In genomic region chr22:49295851-49296560, GRCh38 we compare ENCODE assay signal across 21 cellular contexts.
DNase-seq lines count a peak whose midpoint lies in the region; TF ChIP-seq lines count a peak whose summit lies in the region.
"Had no signal": no experiment of that assay in that cellular context is flagged by ENCODE, and none has a peak within 500 bp of the region (broad histone marks: within the 10 kb centered on the region; RNA-seq: fewer than 3 reads in every experiment).

No MANE protein-coding gene starts in this region.

- no peaks in the 10 kb centered on the region for H4K20me1 ChIP-seq in H9 (ENCODE audit: control insufficient read depth, insufficient read depth, insufficient read length)

- no peak overlapping the region for H2BK15ac ChIP-seq in H9 (ENCODE audit: low read depth, low read length)

- no peak overlapping the region for H2BK12ac ChIP-seq in H9 (ENCODE audit: insufficient read length, low read depth, low read length)

- H3K27me3 Mint-ChIP-seq in H9 (ENCODE audit: low read depth) = peaks cover 27% of the 10 kb centered on the region
- peaks cover 3% of the 10 kb centered on the region for H3K27me3 Mint-ChIP-seq in chondrocyte (ENCODE audit: low read depth)
- peaks cover 13% of the 10 kb centered on the region for H3K27me3 Mint-ChIP-seq in progenitor cell of endocrine pancreas
- H3K27me3 Mint-ChIP-seq: B cell had no signal

- H3K9me3 Mint-ChIP-seq in H9 = peaks cover 0 to 10% of the 10 kb centered on the region in 2 experiments; a peak in 4 of 5 replicates
- peaks cover 20% of the 10 kb centered on the region for H3K9me3 Mint-ChIP-seq in chondrocyte (ENCODE audit: low read depth)
- H3K9me3 Mint-ChIP-seq in progenitor cell of endocrine pancreas (ENCODE audit: low read depth) = peaks cover 5% of the 10 kb centered on the region
- H3K9me3 Mint-ChIP-seq: activated T-helper 1 cell treated with anti-CD3 and anti-CD28 coated beads, Interleukin-12 subunit alpha, Interleukin-12 subunit beta, Interleukin-2, Interleukin-4 antibody, amounts not matched to agents 30 ng/mL and 10 ng/mL and 1 ng/mL, durations not matched to agents 14 hours and 24 hours and 36 hours had no signal

- no peak overlapping the region; the same call in 1 of the 2 replicates for H3K14ac ChIP-seq in H9 (ENCODE audit: insufficient read depth, low read length)

- no peak overlapping the region for H4K8ac ChIP-seq in H9 (replicated peaks; ENCODE audit: insufficient read length, low read depth, low read length)

- H3K4me1 Mint-ChIP-seq in H9 (peaks cover 6 to 9% of the 10 kb centered on the region in 2 experiments), chondrocyte (ENCODE audit: low read depth) (no peaks in the 10 kb centered on the region), progenitor cell of endocrine pancreas (ENCODE audit: low read depth) (no peaks in the 10 kb centered on the region)
- H3K4me1 Mint-ChIP-seq: activated naive CD4-positive, alpha-beta T cell treated with anti-CD3 and anti-CD28 coated beads, Interleukin-2, amount 50 U/mL, for 24 hours; B cell had no signal

- H3K9me3 ChIP-seq in H9 (ENCODE audit: control insufficient read depth, low read depth, low read length) = no peaks in the 10 kb centered on the region
- H3K9me3 ChIP-seq in effector memory CD4-positive, alpha-beta T cell (ENCODE audit: control insufficient read depth, low read length) = no peaks in the 10 kb centered on the region
- H3K9me3 ChIP-seq: A549 had no signal

- H3K4me3 ChIP-seq in effector memory CD4-positive, alpha-beta T cell (ENCODE audit: insufficient read depth, low read depth, low read length, poor library complexity, severe bottlenecking) = no peak overlapping the region
- H3K4me3 ChIP-seq: A549 had no signal

- no peak overlapping the region for H2BK20ac ChIP-seq in H9 (ENCODE audit: low read depth, low read length, poor library complexity, severe bottlenecking)

- H4K5ac ChIP-seq in H9 (ENCODE audit: insufficient read length, low read depth, low read length) = no peak overlapping the region

- no peaks in the 10 kb centered on the region for H3K27me3 ChIP-seq in H9 (ENCODE audit: insufficient read depth, low read length)
- H3K27me3 ChIP-seq in effector memory CD4-positive, alpha-beta T cell (replicated peaks; ENCODE audit: control insufficient read depth, insufficient read depth, low read length, poor library complexity, severe bottlenecking) = no peaks in the 10 kb centered on the region

- H3K4me3 Mint-ChIP-seq in H9 (no peak overlapping the region), chondrocyte (ENCODE audit: unreplicated experiment) (no peak overlapping the region), progenitor cell of endocrine pancreas (ENCODE audit: low read depth) (no peak overlapping the region)
- H3K4me3 Mint-ChIP-seq: activated naive CD4-positive, alpha-beta T cell treated with anti-CD3 and anti-CD28 coated beads, Interleukin-2, amount 50 U/mL, for 24 hours; activated T-helper 1 cell treated with anti-CD3 and anti-CD28 coated beads, Interleukin-12 subunit alpha, Interleukin-12 subunit beta, Interleukin-2, Interleukin-4 antibody, amounts not matched to agents 30 ng/mL and 10 ng/mL and 1 ng/mL, durations not matched to agents 14 hours and 24 hours and 36 hours; B cell; HFFc6; WTC11 had no signal

- no CpG with 5 or more reads among the region's 18 CpGs for WGBS in H9 (ENCODE audit: extremely low coverage, insufficient read length, low lambda C conversion rate)

- peaks cover 0 to 6% (median 0%) of the 10 kb centered on the region in 3 experiments; a peak in 3 of 7 replicates for H3K36me3 Mint-ChIP-seq in H9 (ENCODE audit: insufficient read depth in 1 of 3, low read depth in 3 of 3)
- peaks cover 5% of the 10 kb centered on the region for H3K36me3 Mint-ChIP-seq in chondrocyte (ENCODE audit: low read depth)
- no peaks in the 10 kb centered on the region for H3K36me3 Mint-ChIP-seq in progenitor cell of endocrine pancreas (ENCODE audit: insufficient read depth)
- H3K36me3 Mint-ChIP-seq: activated naive CD4-positive, alpha-beta T cell treated with anti-CD3 and anti-CD28 coated beads, Interleukin-2, amount 50 U/mL, for 24 hours had no signal

- H2AFZ ChIP-seq in H9 (ENCODE audit: low read length) = no peak overlapping the region

- H3K79me1 ChIP-seq in H9 (ENCODE audit: insufficient read depth, low read depth, low read length, poor library complexity, severe bottlenecking) = no peaks in the 10 kb centered on the region

- no peaks in the 10 kb centered on the region for H3K79me2 ChIP-seq in H9 (ENCODE audit: insufficient read depth, low read length)

- no peaks in the 10 kb centered on the region for H3K23me2 ChIP-seq in H9 (ENCODE audit: insufficient read length, low read depth, low read length, poor library complexity, severe bottlenecking)

- H2AK5ac ChIP-seq in H9 (ENCODE audit: insufficient read length, low read length) = no peak overlapping the region

- H2BK5ac ChIP-seq in H9 (ENCODE audit: insufficient read length, low read length) = no peak overlapping the region

- H3K23ac ChIP-seq in H9 (ENCODE audit: insufficient read length, low read depth, low read length) = no peak overlapping the region

- no peaks in the 10 kb centered on the region for H3K36me3 ChIP-seq in effector memory CD4-positive, alpha-beta T cell (ENCODE audit: control insufficient read depth, insufficient read depth, low read length)

- H3K27ac ChIP-seq in H9 (ENCODE audit: insufficient read length, low read depth, low read length) = no peak overlapping the region
- no peak overlapping the region for H3K27ac ChIP-seq in effector memory CD4-positive, alpha-beta T cell (ENCODE audit: insufficient read depth, low read length, poor library complexity, severe bottlenecking)
- H3K27ac ChIP-seq: A549, RWPE1 had no signal

- no peak overlapping the region for H2BK120ac ChIP-seq in H9 (ENCODE audit: low read depth, low read length, poor library complexity, severe bottlenecking)

- H3K9ac ChIP-seq in H9 (ENCODE audit: extremely low read depth, insufficient read length, low read length) = no peak overlapping the region

- no peak overlapping the region for H4K91ac ChIP-seq in H9 (ENCODE audit: insufficient read length, low read depth, low read length)

- no peak overlapping the region for H3K4me2 ChIP-seq in H9 (ENCODE audit: insufficient read depth, insufficient read length, low read length)
- H3K4me2 ChIP-seq: A549 had no signal

- no peak overlapping the region for H3T11ph ChIP-seq in H9 (ENCODE audit: low read length)

- no peaks in the 10 kb centered on the region; the same call in 1 of the 2 replicates for H3K4me1 ChIP-seq in H9 (ENCODE audit: insufficient read depth, low read length)
- no peaks in the 10 kb centered on the region for H3K4me1 ChIP-seq in effector memory CD4-positive, alpha-beta T cell (ENCODE audit: control insufficient read depth, insufficient read depth, low read length, poor library complexity, severe bottlenecking)
- H3K4me1 ChIP-seq: A549 had no signal

- no peak overlapping the region for H3K18ac ChIP-seq in H9 (ENCODE audit: insufficient read length, low read depth, low read length)

- H3K4ac ChIP-seq in H9 (ENCODE audit: low read depth, low read length) = no peak overlapping the region

- no peak overlapping the region for H3K56ac ChIP-seq in H9 (ENCODE audit: insufficient read length, low read depth, low read length)

- DNase-seq in NCI-H524 (lab: John Stamatoyannopoulos, UW) = peak; percentile 19 to 41
- no peak for DNase-seq in NCI-H524 treated with DMSO at 0.1 percent for 48 hours (lab: John Stamatoyannopoulos, UW)
- peak; percentile 17 for DNase-seq in H9
- peak; percentile 86 for DNase-seq in chondrocyte (ENCODE audit: low spot score)
- DNase-seq in progenitor cell of endocrine pancreas (ENCODE audit: low spot score, unreplicated experiment) = peak; percentile 7
- no peak for DNase-seq in effector memory CD4-positive, alpha-beta T cell
- no peak for DNase-seq in NCI-H510A treated with DMSO at 0.1 percent for 48 hours (lab: John Stamatoyannopoulos, UW)
- DNase-seq in effector CD8-positive, alpha-beta T cell (lab: John Stamatoyannopoulos, UW) = no peak
- DNase-seq: effector CD4-positive, alpha-beta T cell; HFFc6; hypothalamus; Kasumi-1; NCI-H187 treated with DMSO at 0.1 percent for 48 hours; nucleus accumbens; stimulated activated CD4-positive, alpha-beta T cell treated with anti-CD3 and anti-CD28 coated beads, Interleukin-12 subunit alpha, Interleukin-12 subunit beta, amount 100 ng/mL, for 4 hours had no signal

- H3K27ac Mint-ChIP-seq in H9 (no peak overlapping the region), chondrocyte (ENCODE audit: unreplicated experiment) (no peak overlapping the region), progenitor cell of endocrine pancreas (no peak overlapping the region)
- H3K27ac Mint-ChIP-seq: activated naive CD4-positive, alpha-beta T cell treated with anti-CD3 and anti-CD28 coated beads, Interleukin-2, amount 50 U/mL, for 24 hours; activated T-helper 1 cell treated with anti-CD3 and anti-CD28 coated beads, Interleukin-12 subunit alpha, Interleukin-12 subunit beta, Interleukin-2, Interleukin-4 antibody, amounts not matched to agents 30 ng/mL and 10 ng/mL and 1 ng/mL, durations not matched to agents 14 hours and 24 hours and 36 hours; B cell; HFFc6; WTC11 had no signal

- TF ChIP-seq CTCF in H9 (conservative IDR thresholded peaks at IDR 0.05) (no peak), chondrocyte (IDR thresholded peaks at IDR 0.05) (no peak), progenitor cell of endocrine pancreas (IDR thresholded peaks at IDR 0.05; ENCODE audit: unreplicated experiment) (no peak)

Comparison
In these comparisons a context has a peak if more than half of its experiments do, and no peak if none do; other contexts are left out.
1. DNase-seq: peak in NCI-H524 (2 of 2), H9 (single experiment), chondrocyte (single experiment) and progenitor cell of endocrine pancreas (single experiment); none in NCI-H524 treated with DMSO at 0.1 percent for 48 hours (single experiment), effector memory CD4-positive, alpha-beta T cell (0 of 3), NCI-H510A treated with DMSO at 0.1 percent for 48 hours (single experiment) and effector CD8-positive, alpha-beta T cell (single experiment).